In the genomic region with DNA sequence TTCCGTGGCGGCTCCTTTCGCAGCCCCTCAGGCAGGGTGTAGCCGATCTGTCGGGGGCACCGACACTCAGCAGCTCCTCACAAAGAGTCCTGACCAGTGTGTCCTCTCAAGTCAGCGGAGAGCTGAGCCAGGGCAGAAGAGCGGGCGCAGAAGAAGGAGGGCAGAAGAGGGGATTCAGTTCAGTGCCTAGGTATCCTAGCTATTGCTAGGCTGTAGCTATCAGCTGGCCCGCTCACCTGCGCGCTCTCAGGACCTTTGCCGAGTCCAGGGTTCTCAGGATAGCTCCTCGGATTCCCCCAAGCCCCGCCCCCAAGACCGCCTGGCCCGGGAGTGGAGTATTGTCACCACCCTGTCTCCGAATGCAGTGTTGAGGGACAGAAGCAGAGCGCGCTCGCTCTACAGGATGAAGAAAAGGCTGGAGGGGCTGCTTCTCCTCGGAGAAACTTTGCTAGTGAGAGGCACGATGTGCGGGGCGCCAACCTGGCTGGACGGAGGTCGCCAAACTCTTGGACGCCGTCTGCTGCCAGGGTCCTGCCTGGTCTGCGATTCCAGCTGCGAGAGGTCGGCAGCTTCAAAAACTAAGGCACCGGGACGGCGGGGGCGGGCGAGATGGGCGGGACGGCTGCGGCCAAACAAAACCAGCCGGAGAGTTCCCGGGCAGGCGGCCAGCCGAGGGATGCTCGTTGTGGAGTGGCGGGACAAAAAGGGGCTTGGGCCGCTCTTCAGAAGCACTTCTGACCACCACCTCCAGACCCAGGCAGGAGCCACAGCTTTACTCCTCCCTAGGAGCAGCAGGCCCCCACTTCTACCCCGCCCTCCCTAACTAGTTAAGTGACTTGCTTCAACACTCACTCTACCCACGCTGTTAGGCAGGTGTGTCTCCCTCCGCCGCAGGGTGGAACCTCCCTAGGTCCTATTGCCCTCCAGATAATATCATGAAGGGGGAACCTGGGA, we compare ENCODE assay signal across 8 cellular contexts. TPM values are rescaled to one million over a fixed set of nuclear protein-coding genes. Genes with fewer than 3 reads are reported as not detected.
DNase-seq lines count a peak whose midpoint lies in the region; ATAC-seq and TF ChIP-seq lines count a peak whose summit lies in the region.

TSS of gene XKRX (minus strand) at position 258 of the 954 bp plus-strand sequence. CDS start 613 bp downstream, outside the sequence.

- no peak for TF ChIP-seq CTCF in Calu3 (IDR thresholded peaks at IDR 0.05; ENCODE audit: unreplicated experiment)
- no peak for TF ChIP-seq CTCF in MM.1S (IDR thresholded peaks at IDR 0.05; ENCODE audit: low read length)
- TF ChIP-seq CTCF in endothelial cell (IDR thresholded peaks at IDR 0.05; ENCODE audit: unreplicated experiment), result no peak
- no peak for TF ChIP-seq CTCF in natural killer cell (IDR thresholded peaks at IDR 0.05)
- TF ChIP-seq CTCF in tibial artery (IDR thresholded peaks at IDR 0.05), result no peak

- H3K9me3 ChIP-seq in MM.1S (replicated peaks; ENCODE audit: insufficient read depth, low read length) (no peaks in the 10 kb centered on the region), tibial artery (peaks cover 0 to 9% (median 9%) of the 10 kb centered on the region in 3 donors)

- H3K4me2 ChIP-seq in MM.1S (ENCODE audit: low read depth, low read length), result peak within 1 kb of the TSS; percentile 75; the same call in 1 of the 2 replicates

- BruUV-seq in Calu3 (replicated peaks; lab: Mats Ljungman, UMichigan), result no TSS peak

- H3K4me3 Mint-ChIP-seq in Calu3 (ENCODE audit: low read depth, unreplicated experiment), result peak within 1 kb of the TSS; percentile 80
- H3K4me3 Mint-ChIP-seq in endothelial cell (ENCODE audit: unreplicated experiment), result peak within 1 kb of the TSS; percentile 86
- H3K4me3 Mint-ChIP-seq in natural killer cell, result peak within 1 kb of the TSS; percentile 74

- H3K9ac ChIP-seq in MM.1S (ENCODE audit: low read length), result peak within 1 kb of the TSS; percentile 21; the same call in 1 of the 2 replicates

- intact Hi-C loops in Calu3 (cut with micrococcal nuclease; ENCODE audit: unreplicated experiment), result loop anchor here (1.0 kb wide), 1 partner anchor 49 kb away; no protein-coding TSS in a partner anchor
- intact Hi-C loops in natural killer cell (cut with micrococcal nuclease), result no loop called here
- intact Hi-C loops in tibial artery (cut with DNase I; ENCODE audit: low total_unique reads), result no loop called here

- H3K4me3 ChIP-seq in MM.1S (ENCODE audit: low read length), result peak within 1 kb of the TSS; percentile 63
- peak within 1 kb of the TSS; percentile 43 to 53 for H3K4me3 ChIP-seq in tibial artery

- H3K9me3 Mint-ChIP-seq in Calu3 (ENCODE audit: low read depth, unreplicated experiment) (peaks cover 7% of the 10 kb centered on the region), endothelial cell (ENCODE audit: unreplicated experiment) (peaks cover 6% of the 10 kb centered on the region), natural killer cell (no peaks in the 10 kb centered on the region)

- peak within 1 kb of the TSS; percentile 39; the same call in 1 of the 2 replicates for H3K27ac ChIP-seq in MM.1S (ENCODE audit: low read length)
- no peak within 1 kb of the TSS for H3K27ac ChIP-seq in tibial artery

- H3K27me3 Mint-ChIP-seq in Calu3 (ENCODE audit: unreplicated experiment) (no peaks in the 10 kb centered on the region), endothelial cell (ENCODE audit: unreplicated experiment) (peaks cover 4% of the 10 kb centered on the region), natural killer cell (ENCODE audit: low read depth in 2 of 2) (peaks cover 14 to 36% of the 10 kb centered on the region in 2 donors)

- H3K9me2 ChIP-seq in MM.1S (replicated peaks; ENCODE audit: insufficient read depth, low read length), result no peaks in the 10 kb centered on the region

- DNase-seq in Calu3 (peak; percentile 53), MM.1S (peak; percentile 57), endothelial cell (ENCODE audit: low spot score) (peak; percentile 17), natural killer cell (no peak), tibial artery (peak; percentile 21 to 56), NOMO-1 treated with DMSO at 0.1 percent for 48 hours (lab: John Stamatoyannopoulos, UW; ENCODE audit: unreplicated experiment) (no peak)
- DNase-seq in activated CD4-positive, alpha-beta T cell treated with anti-CD3 and anti-CD28 coated beads, Interleukin-2, amount 50 U/mL, for 4 hours, result peak; percentile 31 to 35

- CTCF ChIA-PET in Calu3 (lab: Charles Lee), result no interaction called here

- H3K79me2 ChIP-seq in MM.1S (ENCODE audit: low read length), result no peaks in the 10 kb centered on the region

- no peak within 1 kb of the TSS for H3K27ac Mint-ChIP-seq in Calu3 (ENCODE audit: unreplicated experiment)
- no peak within 1 kb of the TSS for H3K27ac Mint-ChIP-seq in endothelial cell (ENCODE audit: unreplicated experiment)
- H3K27ac Mint-ChIP-seq in natural killer cell, result no peak within 1 kb of the TSS

- H3K27me3 ChIP-seq in MM.1S (replicated peaks; ENCODE audit: insufficient read depth, low read length) (no peaks in the 10 kb centered on the region), tibial artery (no peaks in the 10 kb centered on the region)

- no peaks in the 10 kb centered on the region for H3K36me3 ChIP-seq in MM.1S (replicated peaks; ENCODE audit: insufficient read depth, low read length)
- H3K36me3 ChIP-seq in tibial artery, result no peaks in the 10 kb centered on the region

- H3K4me1 ChIP-seq in MM.1S (ENCODE audit: low read length), result no peaks in the 10 kb centered on the region
- peaks cover 0 to 11% (median 0%) of the 10 kb centered on the region in 4 donors for H3K4me1 ChIP-seq in tibial artery

- peak within 1 kb of the TSS; percentile 85 for H2AFZ ChIP-seq in MM.1S (ENCODE audit: low read length)

- peaks cover 4% of the 10 kb centered on the region; the same call in 1 of the 2 replicates for H3F3A ChIP-seq in MM.1S (ENCODE audit: insufficient read depth, low read length)

- ATAC-seq in GM21528 (IDR thresholded peaks at IDR 0.05; ENCODE audit: low FRiP score, unreplicated experiment) (peak; percentile 56), natural killer cell (peak in 1 of 3 donors; percentile 64)

- no peaks in the 10 kb centered on the region for H4K20me1 ChIP-seq in MM.1S (ENCODE audit: insufficient read depth, low read length)

- peaks cover 14% of the 10 kb centered on the region for H3K36me3 Mint-ChIP-seq in Calu3 (ENCODE audit: insufficient read depth, unreplicated experiment)
- H3K36me3 Mint-ChIP-seq in endothelial cell (ENCODE audit: low read depth, unreplicated experiment), result no peaks in the 10 kb centered on the region
- H3K36me3 Mint-ChIP-seq in natural killer cell, result no peaks in the 10 kb centered on the region

- H3K4me1 Mint-ChIP-seq in Calu3 (ENCODE audit: low read depth, unreplicated experiment) (no peaks in the 10 kb centered on the region), endothelial cell (ENCODE audit: unreplicated experiment) (no peaks in the 10 kb centered on the region), natural killer cell (peaks cover 0 to 6% of the 10 kb centered on the region in 2 donors)

RNA-seq across cellular contexts. Expression of gene XKRX, which starts in this region (rescaled TPM):
- total RNA-seq in Calu3 (2022), result 0.33 and 0.83 TPM in 2 replicates
- 0.18 TPM for total RNA-seq in endothelial cell (ENCODE audit: unreplicated experiment)
- total RNA-seq in natural killer cell, result under 1 TPM in 2 of 3 donors, not detected in 1; 0.20 to 0.38 TPM

Comparison
In these comparisons a context has a peak if more than half of its experiments do, and no peak if none do; other contexts are left out.
1. Peak in DNase-seq in Calu3; RNA of the gene not detected or under 1 TPM.
2. Peak in DNase-seq in endothelial cell; RNA of the gene not detected or under 1 TPM.
3. DNase-seq: peak in MM.1S (single experiment), activated CD4-positive, alpha-beta T cell treated with anti-CD3 and anti-CD28 coated beads, Interleukin-2, amount 50 U/mL, for 4 hours (2 of 2) and tibial artery (2 of 2); none in natural killer cell (single experiment) and NOMO-1 treated with DMSO at 0.1 percent for 48 hours (single experiment).
4. Peak in every context shown above with its lines, with median percentiles within 50 percentile points of each other: H3K4me3 Mint-ChIP-seq.